In the genomic region with DNA sequence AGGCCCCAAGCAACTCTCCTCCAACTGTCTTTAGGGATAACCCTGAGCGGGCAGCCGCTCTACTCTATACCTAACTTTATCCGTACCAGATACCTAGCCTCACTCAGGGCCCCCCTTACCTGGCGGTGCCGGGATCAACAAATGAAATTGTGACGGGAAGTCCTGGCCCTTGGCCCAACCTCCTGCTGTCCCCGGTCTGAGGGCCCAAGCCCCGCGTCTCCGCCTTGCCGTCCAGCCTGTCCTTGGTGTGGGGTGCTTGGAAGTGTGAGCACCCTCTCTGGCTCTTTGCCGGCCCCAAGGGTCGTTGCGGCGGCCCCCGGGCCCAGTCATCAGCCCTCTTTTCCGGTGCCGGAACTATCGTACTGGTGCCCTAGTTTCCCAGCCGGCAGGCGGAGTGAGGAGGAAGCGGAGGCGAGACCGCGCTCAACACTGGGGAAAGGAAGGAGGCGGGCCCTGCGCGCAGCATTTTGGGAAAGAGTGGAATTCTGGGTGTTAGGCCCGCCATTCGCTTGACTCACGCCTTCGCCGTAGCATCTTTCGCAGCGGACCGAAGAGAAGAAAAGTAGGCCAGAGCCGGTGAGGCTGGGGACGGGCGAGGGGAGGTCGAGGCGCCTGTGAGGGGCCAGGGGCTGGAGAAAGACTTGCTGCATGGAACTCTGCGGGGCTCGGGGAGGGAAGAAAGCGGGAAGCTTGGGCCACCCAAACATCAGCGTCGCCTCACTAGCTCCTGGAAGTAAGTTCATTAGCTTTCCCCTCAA, we compare ENCODE assay signal across 8 cellular contexts. TPM values are rescaled to one million over a fixed set of nuclear protein-coding genes. Genes with fewer than 3 reads are reported as not detected.
DNase-seq lines count a peak whose midpoint lies in the region; ATAC-seq and TF ChIP-seq lines count a peak whose summit lies in the region.

A gene (plus strand): TSS at position 504 of the 758 bp plus-strand sequence. CDS start 1,676 bp downstream, outside the sequence.

- ATAC-seq in GM21515 (IDR thresholded peaks at IDR 0.05; ENCODE audit: unreplicated experiment) = peak; percentile 35

- peak within 1 kb of the TSS; percentile 96 for H3K4me2 ChIP-seq in OCI-LY7 (ENCODE audit: low read length)

- peaks cover 32% of the 10 kb centered on the region for H4K20me1 ChIP-seq in OCI-LY7 (ENCODE audit: insufficient read depth, low read length)

- intact Hi-C loops in OCI-LY7 (cut with micrococcal nuclease; ENCODE audit: unreplicated experiment) = loop anchor here (1.0 kb wide), 1 partner anchor 121 kb away; no protein-coding TSS in a partner anchor

- CTCF ChIA-PET in OCI-LY7 (lab: Charles Lee; ENCODE audit: unreplicated experiment) = interaction anchor here (0.5 to 0.6 kb wide), 2 partner anchors 302 to 710 kb away, joined by 6 to 7 read pairs; no protein-coding TSS in a partner anchor

- POLR2A ChIA-PET in OCI-LY7 (lab: Charles Lee) = interaction anchor here (0.6 to 1.3 kb wide), 6 partner anchors 12 to 1005 kb away, joined by 3 to 12 read pairs (median 3); no protein-coding TSS in a partner anchor

- peak within 1 kb of the TSS; percentile 87 for H3K27ac ChIP-seq in OCI-LY7 (ENCODE audit: low read depth, low read length, poor library complexity, severe bottlenecking)

- H3K4me1 ChIP-seq in OCI-LY7 (ENCODE audit: insufficient read depth, low read length, poor library complexity, severe bottlenecking) = peaks cover 65% of the 10 kb centered on the region

- H3K79me2 ChIP-seq in OCI-LY7 (ENCODE audit: insufficient read depth, low read depth, low read length) = peaks cover 81% of the 10 kb centered on the region

- H3K9me2 ChIP-seq in OCI-LY7 (ENCODE audit: insufficient read depth, low read length) = no peaks in the 10 kb centered on the region

- peaks cover 53% of the 10 kb centered on the region for H3K36me3 ChIP-seq in OCI-LY7 (ENCODE audit: insufficient read depth, low read length)

- TF ChIP-seq CTCF in OCI-LY7 (conservative IDR thresholded peaks at IDR 0.05; ENCODE audit: low read length) = no peak

- H2AFZ ChIP-seq in OCI-LY7 (ENCODE audit: low read length) = peak within 1 kb of the TSS; percentile 79; the same call in 1 of the 2 replicates

- peak within 1 kb of the TSS; percentile 96 for H3K4me3 ChIP-seq in OCI-LY7 (ENCODE audit: low read depth, low read length, poor library complexity, severe bottlenecking)

- DNase-seq in DMS 273 (lab: John Stamatoyannopoulos, UW; ENCODE audit: unreplicated experiment) (peak; percentile 94), HuH-7 (ENCODE audit: low spot score) (peak; percentile 80), OCI-LY7 (ENCODE audit: low spot score) (peak; percentile 93), activated T-cell treated with anti-CD3 and anti-CD28 coated beads for 24 hours (ENCODE audit: low read depth) (peak; percentile 88), epidermal melanocyte (ENCODE audit: insufficient read length, low spot score) (peak; percentile 77), middle frontal gyrus (ENCODE audit: extremely low spot score, low spot score) (peak; percentile 86)
- peak; percentile 71 to 82 for DNase-seq in stimulated activated CD8-positive, alpha-beta memory T cell treated with anti-CD3 and anti-CD28 coated beads, Interleukin-2, amount 100 ng/mL, for 1 hour (ENCODE audit: low read depth in 2 of 2)

- no TSS peak for BruUV-seq in OCI-LY7 (replicated peaks; lab: Mats Ljungman, UMichigan)

- H3K9me3 ChIP-seq in OCI-LY7 (ENCODE audit: low read length) = no peaks in the 10 kb centered on the region

RNA-seq across cellular contexts. Expression of the gene that starts here (rescaled TPM):
- total RNA-seq in OCI-LY7 (2014; rRNA removed; shearing (Covaris generic)) = 264 and 278 TPM in 2 replicates
- total RNA-seq in OCI-LY7 (2022) = 153 and 166 TPM in 2 replicates

Comparison
In these comparisons a context has a peak if more than half of its experiments do, and no peak if none do; other contexts are left out.
1. Peak in every context shown above with its lines: DNase-seq, ATAC-seq, H3K4me3 ChIP-seq and H3K27ac ChIP-seq.